13 cellular contexts compared by ENCODE assay signal in the genomic region with DNA sequence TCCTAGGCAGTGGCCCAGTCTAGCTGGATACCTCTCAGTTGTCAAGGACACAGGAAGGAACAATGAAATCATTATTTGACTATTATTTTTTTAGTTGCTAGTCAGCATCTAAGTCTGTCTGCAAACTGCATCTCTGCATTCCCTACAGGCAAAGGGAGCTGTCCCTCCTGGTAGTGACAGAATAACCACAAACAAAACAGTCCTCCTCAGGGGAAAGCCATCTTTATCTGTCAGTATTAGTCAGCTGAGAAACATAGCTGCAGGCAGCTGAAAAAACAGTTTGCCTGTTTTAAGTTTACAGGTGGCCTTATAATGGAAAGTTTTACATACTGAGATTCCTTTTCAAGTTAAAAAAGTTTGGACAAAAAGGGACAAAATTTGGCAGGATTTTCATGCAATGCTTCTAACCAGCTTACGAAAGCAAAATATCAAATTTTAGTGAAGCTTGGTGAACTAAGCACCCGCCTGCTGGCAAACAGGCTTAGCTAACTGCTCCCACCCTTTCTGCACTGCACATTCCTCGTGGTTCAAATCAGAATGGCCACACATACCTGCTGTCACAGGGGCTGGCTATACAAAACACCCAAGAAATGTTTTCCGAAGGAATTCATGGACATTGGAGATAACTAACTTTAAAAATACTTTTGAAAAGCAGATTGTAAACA. TPM values are rescaled to one million over a fixed set of nuclear protein-coding genes. Genes with fewer than 3 reads are reported as not detected.
DNase-seq lines count a peak whose midpoint lies in the region; ATAC-seq and TF ChIP-seq lines count a peak whose summit lies in the region.
"Had no signal": no experiment of that assay in that cellular context is flagged by ENCODE, and none has a peak within 500 bp of the region (broad histone marks: within the 10 kb centered on the region; RNA-seq: fewer than 3 reads in every experiment).

No MANE protein-coding gene starts in this region.

- TF ChIP-seq CTCF in OCI-LY3 (IDR thresholded peaks at IDR 0.05; ENCODE audit: low read depth, low read length) (no peak), osteocyte (IDR thresholded peaks at IDR 0.05) (no peak)

- H3K27me3 ChIP-seq in GM23248 (replicated peaks; ENCODE audit: insufficient read depth), result no peaks in the 10 kb centered on the region
- H3K27me3 ChIP-seq in OCI-LY3 (ENCODE audit: low read depth, low read length), result peaks cover 9% of the 10 kb centered on the region; the same call in 1 of the 2 replicates

- H3K36me3 Mint-ChIP-seq in osteocyte (ENCODE audit: unreplicated experiment), result no peaks in the 10 kb centered on the region
- H3K36me3 Mint-ChIP-seq: CD8-positive, alpha-beta memory T cell had no signal

- H3K4me1 ChIP-seq in GM23248 (ENCODE audit: insufficient read depth) (no peaks in the 10 kb centered on the region), OCI-LY3 (ENCODE audit: low read length) (peaks cover 20% of the 10 kb centered on the region)

- peaks cover 55% of the 10 kb centered on the region for H3K4me1 Mint-ChIP-seq in osteocyte (ENCODE audit: unreplicated experiment)
- H3K4me1 Mint-ChIP-seq: CD8-positive, alpha-beta memory T cell; stimulated activated naive CD8-positive, alpha-beta T cell treated with anti-CD3 and anti-CD28 coated beads, Interleukin-15, amount 100 ng/mL, for 72 hours had no signal

- 37 to 38% methylated on average over 4 of the region's 4 CpGs for WGBS in GM23248 (ENCODE audit: low coverage in 1 of 2, low lambda C conversion rate in 2 of 2, missing lambda C conversion rate in 2 of 2), 2 experiments

- H3K4me3 Mint-ChIP-seq in osteocyte (ENCODE audit: unreplicated experiment), result no peak overlapping the region
- H3K4me3 Mint-ChIP-seq: CD8-positive, alpha-beta memory T cell; stimulated activated naive CD8-positive, alpha-beta T cell treated with anti-CD3 and anti-CD28 coated beads, Interleukin-15, amount 100 ng/mL, for 72 hours had no signal

- H3K36me3 ChIP-seq in GM23248 (ENCODE audit: low read depth) (no peaks in the 10 kb centered on the region), OCI-LY3 (replicated peaks; ENCODE audit: low read depth, low read length) (no peaks in the 10 kb centered on the region)

- H3K9me3 ChIP-seq in GM23248 (ENCODE audit: low read depth) (no peaks in the 10 kb centered on the region), OCI-LY3 (ENCODE audit: insufficient read depth, low read length) (no peaks in the 10 kb centered on the region)

- H3K27me3 Mint-ChIP-seq in osteocyte (ENCODE audit: unreplicated experiment), result no peaks in the 10 kb centered on the region
- H3K27me3 Mint-ChIP-seq: CD8-positive, alpha-beta memory T cell; stimulated activated naive CD8-positive, alpha-beta T cell treated with anti-CD3 and anti-CD28 coated beads, Interleukin-15, amount 100 ng/mL, for 72 hours had no signal

- H3K9ac ChIP-seq in GM23248 (no peak overlapping the region), OCI-LY3 (ENCODE audit: low read length) (no peak overlapping the region)

- no peaks in the 10 kb centered on the region for H4K20me1 ChIP-seq in GM23248 (ENCODE audit: insufficient read depth)
- no peaks in the 10 kb centered on the region for H4K20me1 ChIP-seq in OCI-LY3 (ENCODE audit: insufficient read depth, low read length)

- no peaks in the 10 kb centered on the region for H3K9me2 ChIP-seq in GM23248 (ENCODE audit: insufficient read depth)

- H3K4me2 ChIP-seq in GM23248 (ENCODE audit: unreplicated experiment), result no peak overlapping the region
- peak overlapping the region; percentile 1; the same call in 1 of the 2 replicates for H3K4me2 ChIP-seq in OCI-LY3 (ENCODE audit: low read length)

- ATAC-seq in GM18519 (IDR thresholded peaks at IDR 0.05; ENCODE audit: low FRiP score, unreplicated experiment) (no peak), GM19035 (IDR thresholded peaks at IDR 0.05; ENCODE audit: unreplicated experiment) (no peak)
- ATAC-seq: stimulated activated naive CD8-positive, alpha-beta T cell treated with anti-CD3 and anti-CD28 coated beads, Interleukin-15, amount 100 ng/mL, for 72 hours had no signal

- intact Hi-C loops in cardiac septum (cut with DNase I), result no loop called here

- H3K27ac Mint-ChIP-seq in osteocyte (ENCODE audit: unreplicated experiment), result peak overlapping the region; percentile 85
- H3K27ac Mint-ChIP-seq: CD8-positive, alpha-beta memory T cell; stimulated activated naive CD8-positive, alpha-beta T cell treated with anti-CD3 and anti-CD28 coated beads, Interleukin-15, amount 100 ng/mL, for 72 hours had no signal

- peak; percentile 68 for DNase-seq in GM23248
- DNase-seq in dedifferentiated amniotic fluid mesenchymal stem cell (ENCODE audit: extremely low spot score), result peak; percentile 46
- DNase-seq in osteocyte (ENCODE audit: extremely low spot score, unreplicated experiment), result no peak
- DNase-seq in retina, result no peak
- DNase-seq in cardiac septum (ENCODE audit: low spot score), result no peak
- DNase-seq: activated CD4-positive, CD25-positive, alpha-beta regulatory T cell; CD8-positive, alpha-beta memory T cell; cerebellar nuclear complex; stimulated activated CD4-positive, alpha-beta T cell treated with anti-CD3 and anti-CD28 coated beads, Interleukin-4, amount 100 ng/mL, for 1 hour; stimulated activated naive CD8-positive, alpha-beta T cell treated with anti-CD3 and anti-CD28 coated beads, Interleukin-15, amount 100 ng/mL, for 72 hours had no signal

- in situ Hi-C loops in GM23248 (cut with MboI), result loop anchor here (10.0 kb wide), 1 partner anchor 488 kb away; no protein-coding TSS in a partner anchor

- H2AFZ ChIP-seq in GM23248, result no peak overlapping the region
- no peak overlapping the region for H2AFZ ChIP-seq in OCI-LY3 (ENCODE audit: low read depth, low read length)

- no peaks in the 10 kb centered on the region for H3K9me3 Mint-ChIP-seq in osteocyte (ENCODE audit: unreplicated experiment)

- H3K4me3 ChIP-seq in GM23248, result no peak overlapping the region
- no peak overlapping the region for H3K4me3 ChIP-seq in OCI-LY3 (ENCODE audit: low read length)

- H3K79me2 ChIP-seq in GM23248 (ENCODE audit: insufficient read depth) (no peaks in the 10 kb centered on the region), OCI-LY3 (ENCODE audit: low read length) (no peaks in the 10 kb centered on the region)

- no peak overlapping the region for H3K27ac ChIP-seq in GM23248
- H3K27ac ChIP-seq in OCI-LY3 (ENCODE audit: low read length), result no peak overlapping the region

- 0 out of 2 replicates have a peak, but pooled peaks cover 9% of the 10 kb centered on the region for H3F3A ChIP-seq in GM23248 (ENCODE audit: insufficient read depth)

RNA-seq across cellular contexts. Expression of a gene that starts 29.4 kb away (rescaled TPM):
- not detected in 2 replicates for total RNA-seq in GM23248 (2014; rRNA removed; shearing (Covaris generic))
- 0.26 and 0.79 TPM in 2 replicates for polyA plus RNA-seq in GM23248 (2016; fragmentation: Nextera tagmentation; extraction: Ambion mirVana)
- 0.56 and 1.2 TPM in 2 replicates for total RNA-seq in osteocyte
- total RNA-seq in cardiac septum, result 0.24 TPM
- total RNA-seq: CD8-positive, alpha-beta memory T cell had no signal
- polyA plus RNA-seq: CD8-positive, alpha-beta memory T cell had no signal

RNA-seq across cellular contexts. Expression of a gene that starts 54.8 kb away (rescaled TPM):
- 5.8 and 5.9 TPM in 2 replicates for total RNA-seq in GM23248 (2014; rRNA removed; shearing (Covaris generic))
- 4.8 and 5.7 TPM in 2 replicates for polyA plus RNA-seq in GM23248 (2016; fragmentation: Nextera tagmentation; extraction: Ambion mirVana)
- total RNA-seq in osteocyte (14.6 and 17.2 TPM in 2 replicates), cardiac septum (7.9 TPM)
- total RNA-seq: CD8-positive, alpha-beta memory T cell had no signal
- polyA plus RNA-seq: CD8-positive, alpha-beta memory T cell had no signal

Comparison
In these comparisons a context has a peak if more than half of its experiments do, and no peak if none do; other contexts are left out.
1. DNase-seq: peak in GM23248 (single experiment) and dedifferentiated amniotic fluid mesenchymal stem cell (single experiment); none in osteocyte (single experiment), retina (single experiment) and cardiac septum (single experiment).